In the genomic region with DNA sequence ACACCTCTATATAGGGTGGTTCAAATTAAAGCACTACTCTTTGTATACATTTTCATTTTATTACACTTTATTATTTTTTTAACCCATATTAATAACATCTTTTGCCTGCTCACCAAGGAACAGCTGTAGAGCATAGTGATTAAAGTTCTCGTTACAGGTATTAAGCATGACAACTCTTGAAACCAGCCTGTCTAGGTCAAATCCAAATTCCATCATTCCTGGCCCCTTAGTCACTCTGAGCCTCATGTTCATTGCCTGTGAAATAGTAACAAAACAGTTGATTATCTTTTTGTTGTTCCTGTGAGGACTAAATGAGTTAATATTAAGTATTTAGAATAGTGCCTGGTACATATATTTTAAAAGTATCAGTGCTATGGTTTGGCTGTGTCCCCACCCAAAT, we compare ENCODE assay signal across 22 cellular contexts.
"Had no signal": no experiment of that assay in that cellular context is flagged by ENCODE, and none has a peak within 500 bp of the region (broad histone marks: within the 10 kb centered on the region; RNA-seq: fewer than 3 reads in every experiment).

No MANE protein-coding gene starts in this region.

- H3K9me3 ChIP-seq: esophagus muscularis mucosa, left ventricle myocardium inferior, neutrophil, upper lobe of left lung had no signal

- H3K27ac ChIP-seq: brain microvascular endothelial cell, esophagus muscularis mucosa, left ventricle myocardium inferior, neutrophil, upper lobe of left lung had no signal

- ATAC-seq: sciatic nerve; stimulated activated memory B cell treated with anti-CD40 and anti-IgM and Interleukin-4, amounts not matched to agents 10 μg/mL and 1 μg/mL and 100 μg/mL, for 72 hours; stimulated activated naive CD8-positive, alpha-beta T cell treated with anti-CD3 and anti-CD28 coated beads, Interleukin-15, amount 100 ng/mL, for 72 hours had no signal

- H3K4me1 ChIP-seq: esophagus muscularis mucosa, left ventricle myocardium inferior, upper lobe of left lung had no signal

- DNase-seq: activated CD4-positive, alpha-beta T cell treated with anti-CD3 and anti-CD28 coated beads for 4 hours; activated CD4-positive, alpha-beta T cell treated with anti-CD3 and anti-CD28 coated beads, Interleukin-2, amount 50 U/mL, for 4 hours; activated effector memory CD4-positive, alpha-beta T cell treated with Interleukin-2 at 50 U/mL for 16 hours; activated naive CD4-positive, alpha-beta T cell treated with Interleukin-2 at 50 U/mL for 16 hours; activated T-cell treated with anti-CD3 and anti-CD28 coated beads for 4 hours; aorta; brain microvascular endothelial cell; caudate nucleus; cortex of kidney; left ventricle myocardium inferior; naive B cell; nephron progenitor cell; small intestine; stimulated activated CD4-positive, alpha-beta T cell treated with anti-CD3 and anti-CD28 coated beads, Interleukin-4, amount 100 ng/mL, for 24 hours; stimulated activated naive CD8-positive, alpha-beta T cell treated with anti-CD3 and anti-CD28 coated beads, Interleukin-15, amount 100 ng/mL, for 72 hours; substantia nigra; upper lobe of left lung had no signal

- H3K27me3 ChIP-seq: brain microvascular endothelial cell, esophagus muscularis mucosa, neutrophil, upper lobe of left lung had no signal

- H3K4me3 ChIP-seq: esophagus muscularis mucosa, left ventricle myocardium inferior, lung, upper lobe of left lung had no signal

- H3K36me3 ChIP-seq: brain microvascular endothelial cell, esophagus muscularis mucosa, left ventricle myocardium inferior, neutrophil, upper lobe of left lung had no signal
